In the genomic region with DNA sequence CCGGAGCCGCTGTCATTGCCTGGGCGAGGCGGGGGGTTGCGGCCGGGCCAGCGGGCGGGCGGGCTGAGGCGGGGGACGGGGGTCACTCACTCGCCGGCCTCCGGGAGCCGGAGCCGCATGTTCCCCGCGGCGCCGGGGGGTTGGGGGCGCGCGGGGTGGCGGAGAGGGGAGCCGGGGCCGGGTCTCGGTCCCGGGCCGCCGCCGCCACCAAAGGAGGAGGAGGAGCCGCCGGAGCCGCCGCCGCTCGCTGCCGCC, we compare ENCODE assay signal across 9 cellular contexts. TPM values are rescaled to one million over a fixed set of nuclear protein-coding genes. Genes with fewer than 3 reads are reported as not detected.
A peak's percentile ranks its signal among the peaks of the same experiment; 100 is the strongest.
DNase-seq lines count a peak whose midpoint lies in the region; ATAC-seq, FAIRE-seq and TF ChIP-seq lines count a peak whose summit lies in the region.
"Had no signal": no experiment of that assay in that cellular context is flagged by ENCODE, and none has a peak within 500 bp of the region (broad histone marks: within the 10 kb centered on the region; RNA-seq: fewer than 3 reads in every experiment).

No MANE protein-coding gene starts in this region.

- no peak for TF ChIP-seq EP300 in GM12878 (IDR thresholded peaks at IDR 0.05; ENCODE audit: borderline replicate concordance in 1 of 2, control insufficient read depth in 1 of 2, low read depth in 2 of 2, low read length in 2 of 2)
- no peak for TF ChIP-seq EP300 in tibial nerve (IDR thresholded peaks at IDR 0.05)

- no TSS peak for BruUV-seq in GM12878 (replicated peaks; lab: Mats Ljungman, UMichigan)

- SMC1A ChIA-PET in GM12878 (lab: Charles Lee; ENCODE audit: uncharacterized antibody, unreplicated experiment) = interaction anchor here (1.1 to 10.1 kb wide), 4 partner anchors 10 to 90 kb away, joined by 3 to 164 read pairs (median 6); no protein-coding TSS in a partner anchor

- TF ChIP-seq POLR2A in GM12878 (IDR thresholded peaks at IDR 0.05; ENCODE audit: low read depth, low read length) = no peak
- TF ChIP-seq POLR2A in tibial nerve (IDR thresholded peaks at IDR 0.05) = peak in 1 of 2 donors; percentile 33

- no peak overlapping the region for H3K27ac Mint-ChIP-seq in activated T-cell treated with anti-CD3 and anti-CD28 coated beads, Interleukin-2, amount 50 U/mL, for 72 hours
- peak overlapping the region; percentile 94 for H3K27ac Mint-ChIP-seq in memory B cell

- H3K9ac ChIP-seq in GM12878 (ENCODE audit: control insufficient read depth, insufficient read depth, low read length) = peak overlapping the region; percentile 82

- no peaks in the 10 kb centered on the region; the same call in 1 of the 2 replicates for H4K20me1 ChIP-seq in GM12878 (ENCODE audit: control insufficient read depth, insufficient read depth)

- H3K4me3 ChIP-seq in GM12878 (peak overlapping the region; percentile 94), tibial nerve (peak overlapping the region; percentile 81 to 95 (median 90))

- H3K27ac ChIP-seq in GM12878 (ENCODE audit: control insufficient read depth, insufficient read depth) (peak overlapping the region; percentile 66), tibial nerve (peak overlapping the region; percentile 71 to 98 (median 89))

- RAD21 ChIA-PET in GM12878 (lab: Charles Lee; ENCODE audit: unreplicated experiment) = interaction anchor here (0.7 to 9.0 kb wide), 6 partner anchors 9 to 298 kb away, joined by 3 to 169 read pairs (median 3); no protein-coding TSS in a partner anchor

- H3K36me3 Mint-ChIP-seq in activated T-cell treated with anti-CD3 and anti-CD28 coated beads, Interleukin-2, amount 50 U/mL, for 72 hours (ENCODE audit: insufficient read depth in 2 of 2) = peaks cover 6 to 22% of the 10 kb centered on the region in 2 donors
- H3K36me3 Mint-ChIP-seq in memory B cell = peaks cover 8% of the 10 kb centered on the region

- FAIRE-seq in GM12878 (lab: Jason Lieb, UNC) = no peak
- FAIRE-seq: endometrium had no signal

- peaks cover 63% of the 10 kb centered on the region for H3K79me2 ChIP-seq in GM12878 (ENCODE audit: control insufficient read depth, insufficient read depth, low read length)

- H3K4me2 ChIP-seq in GM12878 (ENCODE audit: control insufficient read depth, insufficient read depth) = peak overlapping the region; percentile 77; the same call in 1 of the 2 replicates

- H3K27me3 Mint-ChIP-seq in activated T-cell treated with anti-CD3 and anti-CD28 coated beads, Interleukin-2, amount 50 U/mL, for 72 hours (ENCODE audit: low read depth) = no peaks in the 10 kb centered on the region
- no peaks in the 10 kb centered on the region for H3K27me3 Mint-ChIP-seq in memory B cell

- H3K9me3 Mint-ChIP-seq in activated T-cell treated with anti-CD3 and anti-CD28 coated beads, Interleukin-2, amount 50 U/mL, for 72 hours = no peaks in the 10 kb centered on the region
- H3K9me3 Mint-ChIP-seq in memory B cell = no peaks in the 10 kb centered on the region

- in situ Hi-C loops in GM12878 (cut with MboI) = loop anchor here (5.0 kb wide), 1 partner anchor 41 kb away; no protein-coding TSS in a partner anchor

- H3K27me3 ChIP-seq in GM12878 (replicated peaks in 1 of 2; ENCODE audit: control insufficient read depth in 2 of 2, insufficient read depth in 2 of 2, low read length in 1 of 2) (no peaks in the 10 kb centered on the region), tibial nerve (no peaks in the 10 kb centered on the region)

- H3K36me3 ChIP-seq in GM12878 (ENCODE audit: control insufficient read depth in 2 of 2, insufficient read depth in 2 of 2, low read length in 1 of 2) (peaks cover 5 to 14% of the 10 kb centered on the region in 2 experiments; a peak in 2 of 4 replicates), tibial nerve (peaks cover 0 to 33% (median 0%) of the 10 kb centered on the region in 3 donors)

- no peak overlapping the region for H2AFZ ChIP-seq in GM12878 (ENCODE audit: control insufficient read depth, low read depth, low read length)

- no peak for TF ChIP-seq CTCF in GM12878 (IDR thresholded peaks at IDR 0.05 in 2 of 3, conservative IDR thresholded peaks at IDR 0.05 in 1 of 3; ENCODE audit: control insufficient read depth in 2 of 3, extremely low read depth in 1 of 3, insufficient read depth in 1 of 3, low read depth in 3 of 3, low read length in 3 of 3)
- no peak for TF ChIP-seq CTCF in tibial nerve (IDR thresholded peaks at IDR 0.05)

- H3K4me1 Mint-ChIP-seq in activated T-cell treated with anti-CD3 and anti-CD28 coated beads, Interleukin-2, amount 50 U/mL, for 72 hours (ENCODE audit: low read depth) = peaks cover 59% of the 10 kb centered on the region
- H3K4me1 Mint-ChIP-seq in memory B cell = peaks cover 30% of the 10 kb centered on the region

- WGBS in GM12878 (ENCODE audit: insufficient coverage, insufficient replicate concordance, low lambda C conversion rate, missing lambda C conversion rate) = no CpG with 5 or more reads among the region's 38 CpGs
- 0% methylated on average over 10 to 11 of the region's 38 CpGs for WGBS in tibial nerve, 2 donors

- intact Hi-C loops in GM12878 (cut with micrococcal nuclease; ENCODE audit: unreplicated experiment) = loop anchor here (2.0 to 5.0 kb wide), 2 partner anchors 34 to 41 kb away; a partner anchor contains a TSS

- CTCF ChIA-PET in GM12878 (lab: Yijun Ruan, JAX) = interaction anchor here (9.0 kb wide), 1 partner anchor 40 kb away, joined by 83 read pairs; no protein-coding TSS in a partner anchor

- POLR2A ChIA-PET in GM12878 (lab: Charles Lee) = interaction anchor here (0.6 to 10.3 kb wide), 6 partner anchors 10 to 451 kb away, joined by 3 to 220 read pairs (median 8); a partner anchor contains a TSS

- H3K4me1 ChIP-seq in GM12878 (ENCODE audit: control insufficient read depth, insufficient read depth, low read length) = peaks cover 23% of the 10 kb centered on the region
- peaks cover 0 to 52% (median 21%) of the 10 kb centered on the region in 4 donors for H3K4me1 ChIP-seq in tibial nerve

- ATAC-seq in activated T-cell treated with anti-CD3 and anti-CD28 coated beads, Interleukin-2, amount 50 U/mL, for 72 hours (replicated peaks in 1 of 2) = no peak
- ATAC-seq in GM12878 = no peak
- no peak for ATAC-seq in memory B cell (ENCODE audit: low read depth)
- no peak for ATAC-seq in HG03469 (IDR thresholded peaks at IDR 0.05; ENCODE audit: unreplicated experiment)

- H3K4me3 Mint-ChIP-seq in activated T-cell treated with anti-CD3 and anti-CD28 coated beads, Interleukin-2, amount 50 U/mL, for 72 hours = peak overlapping the region; percentile 91 to 99
- peak overlapping the region; percentile 97 for H3K4me3 Mint-ChIP-seq in memory B cell

- DNase-seq in activated T-cell treated with anti-CD3 and anti-CD28 coated beads, Interleukin-2, amount 50 U/mL, for 72 hours = no peak
- no peak for DNase-seq in activated T-cell treated with anti-CD3 and anti-CD28 coated beads, Interleukin-2, amount 50 U/mL, for 48 hours
- DNase-seq in GM12878 (ENCODE audit: low read depth, low spot score) (no peak), memory B cell (ENCODE audit: low spot score in 2 of 2) (no peak), tibial nerve (ENCODE audit: low spot score in 2 of 2) (no peak), GM19240 (ENCODE audit: insufficient read length, low spot score) (no peak), GM03348 (ENCODE audit: low spot score) (no peak)

- H3K9me3 ChIP-seq in GM12878 (replicated peaks; ENCODE audit: control insufficient read depth, insufficient read depth, low read length) (no peaks in the 10 kb centered on the region; the same call in 2 of the 3 replicates), tibial nerve (no peaks in the 10 kb centered on the region)

- TF ChIP-seq RAD21 in GM12878 (IDR thresholded peaks at IDR 0.05; ENCODE audit: insufficient read depth, low read depth, low read length) = no peak

RNA-seq across cellular contexts. Expression of a gene that starts 0.1 kb away (rescaled TPM):
- total RNA-seq in activated T-cell treated with anti-CD3 and anti-CD28 coated beads, Interleukin-2, amount 50 U/mL, for 72 hours = 10 to 100 TPM; 18.6 to 20.2 TPM
- total RNA-seq in GM12878 (2013; cell fraction: nucleolus; rRNA removed) = 44.3 and 46.5 TPM in 2 replicates
- 13.8 and 15.3 TPM in 2 replicates for total RNA-seq in GM12878 (2014; rRNA removed)
- total RNA-seq in GM12878 (2014; rRNA removed; fragmentation: Illumina TruSeq; extraction: Trizol) = 7.2 and 8.6 TPM in 2 replicates
- 20.2 and 21.4 TPM in 2 replicates for total RNA-seq in GM12878 (2021)
- 3.3 TPM for polyA plus RNA-seq in GM12878 (2011; ENCODE audit: low read depth)
- 10.0 and 14.0 TPM in 2 replicates for polyA plus RNA-seq in GM12878 (2011; rRNA removed)
- 14.4 and 19.2 TPM in 2 replicates for polyA plus RNA-seq in GM12878 (2011; cell fraction: cytosol; rRNA removed)
- 18.8 and 19.7 TPM in 2 replicates for polyA plus RNA-seq in GM12878 (2011; cell fraction: nucleus; rRNA removed)
- polyA plus RNA-seq in GM12878 (2012) = 7.8 and 10.8 TPM in 2 replicates
- 3.6 and 8.0 TPM in 2 replicates for polyA plus RNA-seq in GM12878 (2014; fragmentation: Illumina TruSeq; extraction: Trizol)
- 1 to 10 TPM; 1.1 to 2.2 TPM for polyA plus RNA-seq in GM12878 (2014; fragmentation: Nextera tagmentation; extraction: Ambion mirVana)
- 12.4 and 15.2 TPM in 2 replicates for polyA plus RNA-seq in GM12878 (2014; rRNA removed)
- polyA plus RNA-seq in GM12878 (2016; fragmentation: Nextera tagmentation; extraction: Ambion mirVana) = 10 to 100 TPM in 1 of 2 experiments, 1 to 10 TPM in 1; 9.2 to 10.1 TPM
- 19.0 and 25.2 TPM in 2 replicates for polyA minus RNA-seq in GM12878 (2011; rRNA and poly(A)+ RNA removed)
- polyA minus RNA-seq in GM12878 (2011; cell fraction: cytosol; rRNA and poly(A)+ RNA removed) = 12.0 and 15.0 TPM in 2 replicates
- 21.2 and 41.1 TPM in 2 replicates for polyA minus RNA-seq in GM12878 (2011; cell fraction: nucleus; rRNA and poly(A)+ RNA removed)
- 10 to 100 TPM in 2 of 4 donors, 1 to 10 TPM in 2; 6.1 to 14.2 (median 11.7) TPM for total RNA-seq in tibial nerve

RNA-seq across cellular contexts. Expression of a gene that starts 32.1 kb away (rescaled TPM):
- 10 to 100 TPM; 75.8 to 81.1 TPM for total RNA-seq in activated T-cell treated with anti-CD3 and anti-CD28 coated beads, Interleukin-2, amount 50 U/mL, for 72 hours
- 131 and 132 TPM in 2 replicates for total RNA-seq in GM12878 (2013; cell fraction: nucleolus; rRNA removed)
- total RNA-seq in GM12878 (2014; rRNA removed) = 49.9 and 51.3 TPM in 2 replicates
- 68.1 and 69.4 TPM in 2 replicates for total RNA-seq in GM12878 (2014; rRNA removed; fragmentation: Illumina TruSeq; extraction: Trizol)
- total RNA-seq in GM12878 (2021) = 44.6 and 45.7 TPM in 2 replicates
- polyA plus RNA-seq in GM12878 (2011; ENCODE audit: low read depth) = 39.2 TPM
- polyA plus RNA-seq in GM12878 (2011; rRNA removed) = 88.8 and 96.7 TPM in 2 replicates
- polyA plus RNA-seq in GM12878 (2011; cell fraction: cytosol; rRNA removed) = 73.5 and 81.4 TPM in 2 replicates
- polyA plus RNA-seq in GM12878 (2011; cell fraction: nucleus; rRNA removed) = 54.6 and 59.6 TPM in 2 replicates
- polyA plus RNA-seq in GM12878 (2012) = 48.8 and 52.3 TPM in 2 replicates
- polyA plus RNA-seq in GM12878 (2014; fragmentation: Illumina TruSeq; extraction: Trizol) = 71.7 and 99.7 TPM in 2 replicates
- polyA plus RNA-seq in GM12878 (2014; fragmentation: Nextera tagmentation; extraction: Ambion mirVana) = 100 to 1,000 TPM; 157 to 170 TPM
- polyA plus RNA-seq in GM12878 (2014; rRNA removed) = 60.0 and 66.0 TPM in 2 replicates
- 10 to 100 TPM; 70.0 to 72.5 TPM for polyA plus RNA-seq in GM12878 (2016; fragmentation: Nextera tagmentation; extraction: Ambion mirVana)
- polyA minus RNA-seq in GM12878 (2011; rRNA and poly(A)+ RNA removed) = 49.9 and 62.4 TPM in 2 replicates
- polyA minus RNA-seq in GM12878 (2011; cell fraction: cytosol; rRNA and poly(A)+ RNA removed) = 15.6 and 20.6 TPM in 2 replicates
- polyA minus RNA-seq in GM12878 (2011; cell fraction: nucleus; rRNA and poly(A)+ RNA removed) = 25.5 and 47.5 TPM in 2 replicates
- 100 to 1,000 TPM; 105 to 175 (median 132) TPM for total RNA-seq in tibial nerve

RNA-seq across cellular contexts. Expression of a gene that starts 33.1 kb away (rescaled TPM):
- 1 to 10 TPM; 1.6 to 2.6 TPM for total RNA-seq in activated T-cell treated with anti-CD3 and anti-CD28 coated beads, Interleukin-2, amount 50 U/mL, for 72 hours
- total RNA-seq in GM12878 (2013; cell fraction: nucleolus; rRNA removed) = 32.5 and 33.0 TPM in 2 replicates
- total RNA-seq in GM12878 (2014; rRNA removed) (18.0 and 19.1 TPM in 2 replicates), GM12878 (2014; rRNA removed; fragmentation: Illumina TruSeq; extraction: Trizol) (11.9 TPM in 2 replicates), GM12878 (2021) (14.5 and 17.2 TPM in 2 replicates), tibial nerve (1 to 10 TPM; 3.3 to 7.3 (median 3.6) TPM)
- 13.2 TPM for polyA plus RNA-seq in GM12878 (2011; ENCODE audit: low read depth)
- polyA plus RNA-seq in GM12878 (2011; rRNA removed) (9.8 and 12.7 TPM in 2 replicates), GM12878 (2014; fragmentation: Illumina TruSeq; extraction: Trizol) (11.5 and 12.4 TPM in 2 replicates), GM12878 (2014; fragmentation: Nextera tagmentation; extraction: Ambion mirVana) (1 to 10 TPM; 4.5 to 6.1 TPM), GM12878 (2014; rRNA removed) (17.9 and 20.4 TPM in 2 replicates), GM12878 (2016; fragmentation: Nextera tagmentation; extraction: Ambion mirVana) (10 to 100 TPM; 20.2 to 22.2 TPM)
- polyA plus RNA-seq in GM12878 (2011; cell fraction: cytosol; rRNA removed) = 14.7 and 19.0 TPM in 2 replicates
- 11.5 and 13.6 TPM in 2 replicates for polyA plus RNA-seq in GM12878 (2011; cell fraction: nucleus; rRNA removed)
- 18.4 and 20.6 TPM in 2 replicates for polyA plus RNA-seq in GM12878 (2012)
- polyA minus RNA-seq in GM12878 (2011; rRNA and poly(A)+ RNA removed) = 17.8 and 20.1 TPM in 2 replicates
- 4.4 and 5.7 TPM in 2 replicates for polyA minus RNA-seq in GM12878 (2011; cell fraction: cytosol; rRNA and poly(A)+ RNA removed)
- 5.9 and 6.3 TPM in 2 replicates for polyA minus RNA-seq in GM12878 (2011; cell fraction: nucleus; rRNA and poly(A)+ RNA removed)

RNA-seq across cellular contexts. Expression of a gene that starts 55.6 kb away (rescaled TPM):
- total RNA-seq in activated T-cell treated with anti-CD3 and anti-CD28 coated beads, Interleukin-2, amount 50 U/mL, for 72 hours = 10 to 100 TPM; 36.5 to 39.5 TPM
- 130 and 131 TPM in 2 replicates for total RNA-seq in GM12878 (2013; cell fraction: nucleolus; rRNA removed)
- total RNA-seq in GM12878 (2014; rRNA removed) (24.7 and 26.5 TPM in 2 replicates), GM12878 (2014; rRNA removed; fragmentation: Illumina TruSeq; extraction: Trizol) (20.1 and 20.4 TPM in 2 replicates), GM12878 (2021) (30.9 and 33.7 TPM in 2 replicates), tibial nerve (10 to 100 TPM; 24.9 to 29.5 (median 28.0) TPM)
- polyA plus RNA-seq in GM12878 (2011; ENCODE audit: low read depth) = 23.4 TPM
- polyA plus RNA-seq in GM12878 (2011; rRNA removed) (28.7 and 37.7 TPM in 2 replicates), GM12878 (2014; fragmentation: Illumina TruSeq; extraction: Trizol) (20.5 and 23.8 TPM in 2 replicates), GM12878 (2014; fragmentation: Nextera tagmentation; extraction: Ambion mirVana) (10 to 100 TPM; 11.3 to 15.1 TPM), GM12878 (2014; rRNA removed) (19.6 and 26.7 TPM in 2 replicates), GM12878 (2016; fragmentation: Nextera tagmentation; extraction: Ambion mirVana) (10 to 100 TPM; 12.6 to 20.0 TPM)
- 42.7 and 47.6 TPM in 2 replicates for polyA plus RNA-seq in GM12878 (2011; cell fraction: cytosol; rRNA removed)
- polyA plus RNA-seq in GM12878 (2011; cell fraction: nucleus; rRNA removed) = 45.6 and 46.8 TPM in 2 replicates
- 32.1 and 35.8 TPM in 2 replicates for polyA plus RNA-seq in GM12878 (2012)
- polyA minus RNA-seq in GM12878 (2011; rRNA and poly(A)+ RNA removed) = 96.4 and 132 TPM in 2 replicates
- polyA minus RNA-seq in GM12878 (2011; cell fraction: cytosol; rRNA and poly(A)+ RNA removed) = 29.0 and 31.5 TPM in 2 replicates
- 27.3 and 43.1 TPM in 2 replicates for polyA minus RNA-seq in GM12878 (2011; cell fraction: nucleus; rRNA and poly(A)+ RNA removed)
